Comparison of ENCODE assay signal across 1 cellular context in genomic region chr20:62970307-62971210, GRCh38.
TF ChIP-seq lines count a peak whose summit lies in the region.

No MANE protein-coding gene starts in this region.

TF ChIP-seq in WTC11, 78 proteins besides CTCF, POLR2A, EP300 and RAD21:
- TF ChIP-seq PRDM15 (CRISPR knock-in tag; IDR thresholded peaks at IDR 0.05) (0 out of 2 replicates have a peak, but pooled peaks have one; percentile 3), CREM (CRISPR knock-in tag; IDR thresholded peaks at IDR 0.05) (no peak), FOXP4 (CRISPR knock-in tag; IDR thresholded peaks at IDR 0.05) (peak; percentile 22; the same call in 1 of the 2 replicates), ZBTB43 (CRISPR knock-in tag; IDR thresholded peaks at IDR 0.05) (no peak), MAX (CRISPR knock-in tag; IDR thresholded peaks at IDR 0.05) (no peak), GABPB1 (CRISPR knock-in tag; IDR thresholded peaks at IDR 0.05) (0 out of 2 replicates have a peak, but pooled peaks have one; percentile 18)
TF ChIP-seq in WTC11: peak in this region for 3.
